9 cellular contexts compared by ENCODE assay signal in genomic region chr3:20060924-20061323, GRCh38. TPM values are rescaled to one million over a fixed set of nuclear protein-coding genes. Genes with fewer than 3 reads are reported as not detected.
DNase-seq lines count a peak whose midpoint lies in the region; ATAC-seq and TF ChIP-seq lines count a peak whose summit lies in the region.
"Had no signal": no experiment of that assay in that cellular context is flagged by ENCODE, and none has a peak within 500 bp of the region (broad histone marks: within the 10 kb centered on the region; RNA-seq: fewer than 3 reads in every experiment).

No MANE protein-coding gene starts in this region.

- H3K36me3 ChIP-seq in CD8-positive, alpha-beta memory T cell (ENCODE audit: insufficient read depth, low read length) = no peaks in the 10 kb centered on the region
- H3K36me3 ChIP-seq in esophagus squamous epithelium (no peaks in the 10 kb centered on the region), stomach (no peaks in the 10 kb centered on the region)

- no peaks in the 10 kb centered on the region for H3K9me3 ChIP-seq in CD8-positive, alpha-beta memory T cell (ENCODE audit: low read length)
- H3K9me3 ChIP-seq in esophagus squamous epithelium = no peaks in the 10 kb centered on the region
- H3K9me3 ChIP-seq in stomach = no peaks in the 10 kb centered on the region

- no peak for DNase-seq in CD8-positive, alpha-beta memory T cell
- DNase-seq in NB4 (ENCODE audit: low read depth) = peak; percentile 82
- no peak for DNase-seq in esophagus squamous epithelium (lab: John Stamatoyannopoulos, UW)
- no peak for DNase-seq in stomach
- no peak for DNase-seq in middle frontal gyrus (ENCODE audit: extremely low spot score, low spot score)
- no peak for DNase-seq in hypothalamus (lab: John Stamatoyannopoulos, UW)
- DNase-seq in DMS79 treated with DMSO at 0.1 percent for 48 hours (lab: John Stamatoyannopoulos, UW) = no peak

- CTCF ChIA-PET in CD8-positive, alpha-beta memory T cell (lab: Charles Lee) = no interaction called here

- TF ChIP-seq CTCF in NB4 (IDR thresholded peaks at IDR 0.05; ENCODE audit: low read depth, low read length) (no peak), esophagus squamous epithelium (IDR thresholded peaks at IDR 0.05) (no peak), stomach (IDR thresholded peaks at IDR 0.05) (no peak)

- H3K36me3 Mint-ChIP-seq in CD8-positive, alpha-beta memory T cell = peaks cover 0 to 10% (median 3%) of the 10 kb centered on the region in 3 donors

- H3K27ac ChIP-seq in CD8-positive, alpha-beta memory T cell (ENCODE audit: low read depth, low read length) = no peak overlapping the region
- H3K27ac ChIP-seq in esophagus squamous epithelium (peak overlapping the region; percentile 60 to 79 (median 68)), stomach (peak overlapping the region in 3 of 5 donors; percentile 27 to 64 (median 60))

- no peaks in the 10 kb centered on the region for H3K27me3 Mint-ChIP-seq in CD8-positive, alpha-beta memory T cell
- H3K27me3 Mint-ChIP-seq: brain had no signal

- peaks cover 48 to 58% (median 56%) of the 10 kb centered on the region in 3 donors for H3K4me1 Mint-ChIP-seq in CD8-positive, alpha-beta memory T cell

- ATAC-seq in GM21717 (IDR thresholded peaks at IDR 0.05; ENCODE audit: unreplicated experiment) = peak; percentile 67

- H3K9me3 Mint-ChIP-seq in CD8-positive, alpha-beta memory T cell = no peaks in the 10 kb centered on the region

- H3K4me3 ChIP-seq in CD8-positive, alpha-beta memory T cell (ENCODE audit: low read length) = peak overlapping the region; percentile 12
- peak overlapping the region; percentile 21 for H3K4me3 ChIP-seq in NB4 (ENCODE audit: low read depth, low read length)
- peak overlapping the region in 1 of 4 donors; percentile 45 for H3K4me3 ChIP-seq in esophagus squamous epithelium
- no peak overlapping the region for H3K4me3 ChIP-seq in stomach

- 4 to 6% methylated on average over 1 of the region's 1 CpG for WGBS in esophagus squamous epithelium, 2 donors
- WGBS in stomach, 5 donors = 14 to 24% (median 20%) methylated on average over 1 of the region's 1 CpG

- H3K4me1 ChIP-seq in CD8-positive, alpha-beta memory T cell (ENCODE audit: insufficient read depth, low read length) = peaks cover 40% of the 10 kb centered on the region
- H3K4me1 ChIP-seq in esophagus squamous epithelium (peaks cover 31 to 82% (median 39%) of the 10 kb centered on the region in 3 donors), stomach (peaks cover 19 to 64% (median 47%) of the 10 kb centered on the region in 4 donors)

- no peaks in the 10 kb centered on the region for H3K27me3 ChIP-seq in CD8-positive, alpha-beta memory T cell (ENCODE audit: insufficient read depth, low read length, poor library complexity, severe bottlenecking)
- H3K27me3 ChIP-seq in esophagus squamous epithelium = no peaks in the 10 kb centered on the region
- H3K27me3 ChIP-seq in stomach = no peaks in the 10 kb centered on the region

- POLR2A ChIA-PET in CD8-positive, alpha-beta memory T cell (lab: Charles Lee) = no interaction called here

- intact Hi-C loops in esophagus squamous epithelium (cut with DNase I) (no loop called here), stomach (cut with DNase I; ENCODE audit: low total_unique reads) (no loop called here)

- no peak for TF ChIP-seq EP300 in stomach (IDR thresholded peaks at IDR 0.05)

- TF ChIP-seq POLR2A in NB4 (IDR thresholded peaks at IDR 0.05; ENCODE audit: extremely low read depth, insufficient read length) = no peak
- no peak for TF ChIP-seq POLR2A in esophagus squamous epithelium (IDR thresholded peaks at IDR 0.05)
- TF ChIP-seq POLR2A in stomach (IDR thresholded peaks at IDR 0.05) = no peak

- peak overlapping the region in 6 of 7 donors; percentile 16 to 78 (median 42) for H3K4me3 Mint-ChIP-seq in CD8-positive, alpha-beta memory T cell
- H3K4me3 Mint-ChIP-seq: brain had no signal

- H3K27ac Mint-ChIP-seq in CD8-positive, alpha-beta memory T cell = peak overlapping the region; percentile 6 to 91 (median 63)

RNA-seq across cellular contexts. Expression of gene KAT2B, which starts 20.7 kb away (rescaled TPM):
- 10 to 100 TPM; 48.7 to 48.8 TPM for total RNA-seq in CD8-positive, alpha-beta memory T cell
- polyA plus RNA-seq in CD8-positive, alpha-beta memory T cell = 5.8 TPM
- total RNA-seq in esophagus squamous epithelium = 10 to 100 TPM; 20.0 to 27.1 (median 23.8) TPM
- 100 to 1,000 TPM in 1 of 5 donors, 10 to 100 TPM in 3, 1 to 10 TPM in 1; 3.8 to 208 (median 34.1) TPM for total RNA-seq in stomach
- 10 to 100 TPM; 10.3 to 16.9 (median 16.8) TPM for polyA plus RNA-seq in stomach

RNA-seq across cellular contexts. Expression of gene PP2D1, which starts 48.9 kb away (rescaled TPM):
- not detected for total RNA-seq in CD8-positive, alpha-beta memory T cell
- 0.46 TPM for polyA plus RNA-seq in CD8-positive, alpha-beta memory T cell
- not detected for total RNA-seq in esophagus squamous epithelium
- not detected for total RNA-seq in stomach
- polyA plus RNA-seq in stomach = not detected

Comparison
In these comparisons a context has a peak if more than half of its experiments do, and no peak if none do; other contexts are left out.
1. H3K4me3 ChIP-seq: peak in CD8-positive, alpha-beta memory T cell (single experiment) and NB4 (single experiment); none in stomach (0 of 4).